1 cellular context compared by ENCODE assay signal in the genomic region with DNA sequence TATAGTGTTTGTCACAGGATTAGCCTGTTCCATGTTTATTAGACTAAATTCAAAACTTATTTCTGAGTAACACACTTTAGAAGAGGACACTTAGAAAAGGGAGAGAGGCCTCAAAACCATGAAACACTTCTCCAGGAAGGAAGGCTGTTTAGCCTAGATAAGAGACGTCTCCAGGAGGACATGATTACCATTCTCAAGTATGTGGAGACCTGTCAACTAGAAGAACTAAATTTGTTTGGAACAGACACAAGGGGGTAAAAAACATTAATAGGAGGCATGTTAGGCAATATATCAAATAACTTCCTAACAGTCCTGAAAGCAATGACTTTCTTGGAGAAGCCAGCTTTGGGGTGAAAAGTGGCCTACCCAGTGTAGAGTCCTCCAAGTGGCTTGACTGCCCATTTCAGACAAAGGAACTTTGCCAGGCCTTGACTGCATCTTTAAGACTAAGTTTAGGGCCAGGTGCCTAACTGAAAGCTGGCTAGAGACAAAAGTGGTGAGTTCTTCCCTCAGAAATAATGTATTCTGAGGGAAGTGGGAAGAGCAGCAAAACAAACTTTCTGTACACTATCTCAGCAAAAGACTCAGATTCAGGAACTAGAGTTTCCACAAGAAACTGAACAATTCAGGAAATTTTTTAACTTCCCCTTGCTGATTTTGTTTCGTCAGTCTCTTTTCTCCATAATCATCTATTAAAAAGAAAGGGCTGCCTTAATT.
TF ChIP-seq lines count a peak whose summit lies in the region.

No MANE protein-coding gene starts in this region.

TF ChIP-seq in K562, 482 proteins besides CTCF, POLR2A, EP300 and RAD21 (continued from another document and continues in another):
- TF ChIP-seq ZNF740 (CRISPR knock-in tag; IDR thresholded peaks at IDR 0.05): no peak
- TF ChIP-seq ZNF740 (tag; IDR thresholded peaks at IDR 0.05): no peak
- TF ChIP-seq RFX1 (IDR thresholded peaks at IDR 0.05): no peak; the same call in 1 of the 2 replicates
- no peak for TF ChIP-seq FOXA1 (IDR thresholded peaks at IDR 0.05; ENCODE audit: borderline replicate concordance)
- no peak for TF ChIP-seq ZNF449 (CRISPR knock-in tag; IDR thresholded peaks at IDR 0.05)
- TF ChIP-seq NCOA2 (IDR thresholded peaks at IDR 0.05; ENCODE audit: partially characterized antibody in 2 of 2): no peak
- no peak for TF ChIP-seq XRCC3 (IDR thresholded peaks at IDR 0.05)
- no peak for TF ChIP-seq NFXL1 (CRISPR knock-in tag; IDR thresholded peaks at IDR 0.05)
- TF ChIP-seq TAL1 (IDR thresholded peaks at IDR 0.05): peak; percentile 92
- no peak for TF ChIP-seq ZNF347 (CRISPR knock-in tag; IDR thresholded peaks at IDR 0.05; ENCODE audit: low read depth)
- TF ChIP-seq, protein P1, sequence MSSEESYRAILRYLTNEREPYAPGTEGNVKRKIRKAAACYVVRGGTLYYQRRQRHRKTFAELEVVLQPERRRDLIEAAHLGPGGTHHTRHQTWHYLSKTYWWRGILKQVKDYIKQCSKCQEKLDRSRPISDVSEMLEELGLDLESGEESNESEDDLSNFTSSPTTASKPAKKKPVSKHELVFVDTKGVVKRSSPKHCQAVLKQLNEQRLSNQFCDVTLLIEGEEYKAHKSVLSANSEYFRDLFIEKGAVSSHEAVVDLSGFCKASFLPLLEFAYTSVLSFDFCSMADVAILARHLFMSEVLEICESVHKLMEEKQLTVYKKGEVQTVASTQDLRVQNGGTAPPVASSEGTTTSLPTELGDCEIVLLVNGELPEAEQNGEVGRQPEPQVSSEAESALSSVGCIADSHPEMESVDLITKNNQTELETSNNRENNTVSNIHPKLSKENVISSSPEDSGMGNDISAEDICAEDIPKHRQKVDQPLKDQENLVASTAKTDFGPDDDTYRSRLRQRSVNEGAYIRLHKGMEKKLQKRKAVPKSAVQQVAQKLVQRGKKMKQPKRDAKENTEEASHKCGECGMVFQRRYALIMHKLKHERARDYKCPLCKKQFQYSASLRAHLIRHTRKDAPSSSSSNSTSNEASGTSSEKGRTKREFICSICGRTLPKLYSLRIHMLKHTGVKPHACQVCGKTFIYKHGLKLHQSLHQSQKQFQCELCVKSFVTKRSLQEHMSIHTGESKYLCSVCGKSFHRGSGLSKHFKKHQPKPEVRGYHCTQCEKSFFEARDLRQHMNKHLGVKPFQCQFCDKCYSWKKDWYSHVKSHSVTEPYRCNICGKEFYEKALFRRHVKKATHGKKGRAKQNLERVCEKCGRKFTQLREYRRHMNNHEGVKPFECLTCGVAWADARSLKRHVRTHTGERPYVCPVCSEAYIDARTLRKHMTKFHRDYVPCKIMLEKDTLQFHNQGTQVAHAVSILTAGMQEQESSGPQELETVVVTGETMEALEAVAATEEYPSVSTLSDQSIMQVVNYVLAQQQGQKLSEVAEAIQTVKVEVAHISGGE (CRISPR knock-in tag; IDR thresholded peaks at IDR 0.05): no peak; a peak in 1 of 6 replicates
- TF ChIP-seq FUS (optimal IDR thresholded peaks at IDR 0.05; ENCODE audit: low read depth, low read length): no peak
- no peak for TF ChIP-seq BRF1 (IDR thresholded peaks at IDR 0.05; ENCODE audit: borderline replicate concordance, extremely low read depth, insufficient read length)
- TF ChIP-seq POLR2AphosphoS5 (IDR thresholded peaks at IDR 0.05; ENCODE audit: control insufficient read depth, insufficient read depth, low read depth, low read length): peak; percentile 69
- TF ChIP-seq ZNF511 (CRISPR knock-in tag; IDR thresholded peaks at IDR 0.05): no peak
- TF ChIP-seq NCOR1 (IDR thresholded peaks at IDR 0.05): peak; percentile 88
- TF ChIP-seq KLF16 (IDR thresholded peaks at IDR 0.05): peak; percentile 70
- TF ChIP-seq ZC3H11A (IDR thresholded peaks at IDR 0.05; ENCODE audit: low read depth, low read length): no peak
- no peak for TF ChIP-seq ZNF75A (CRISPR knock-in tag; IDR thresholded peaks at IDR 0.05)
- TF ChIP-seq, protein P2, sequence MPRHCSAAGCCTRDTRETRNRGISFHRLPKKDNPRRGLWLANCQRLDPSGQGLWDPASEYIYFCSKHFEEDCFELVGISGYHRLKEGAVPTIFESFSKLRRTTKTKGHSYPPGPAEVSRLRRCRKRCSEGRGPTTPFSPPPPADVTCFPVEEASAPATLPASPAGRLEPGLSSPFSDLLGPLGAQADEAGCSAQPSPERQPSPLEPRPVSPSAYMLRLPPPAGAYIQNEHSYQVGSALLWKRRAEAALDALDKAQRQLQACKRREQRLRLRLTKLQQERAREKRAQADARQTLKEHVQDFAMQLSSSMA (CRISPR knock-in tag; IDR thresholded peaks at IDR 0.05): no peak
- TF ChIP-seq, protein P3, sequence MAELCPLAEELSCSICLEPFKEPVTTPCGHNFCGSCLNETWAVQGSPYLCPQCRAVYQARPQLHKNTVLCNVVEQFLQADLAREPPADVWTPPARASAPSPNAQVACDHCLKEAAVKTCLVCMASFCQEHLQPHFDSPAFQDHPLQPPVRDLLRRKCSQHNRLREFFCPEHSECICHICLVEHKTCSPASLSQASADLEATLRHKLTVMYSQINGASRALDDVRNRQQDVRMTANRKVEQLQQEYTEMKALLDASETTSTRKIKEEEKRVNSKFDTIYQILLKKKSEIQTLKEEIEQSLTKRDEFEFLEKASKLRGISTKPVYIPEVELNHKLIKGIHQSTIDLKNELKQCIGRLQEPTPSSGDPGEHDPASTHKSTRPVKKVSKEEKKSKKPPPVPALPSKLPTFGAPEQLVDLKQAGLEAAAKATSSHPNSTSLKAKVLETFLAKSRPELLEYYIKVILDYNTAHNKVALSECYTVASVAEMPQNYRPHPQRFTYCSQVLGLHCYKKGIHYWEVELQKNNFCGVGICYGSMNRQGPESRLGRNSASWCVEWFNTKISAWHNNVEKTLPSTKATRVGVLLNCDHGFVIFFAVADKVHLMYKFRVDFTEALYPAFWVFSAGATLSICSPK (IDR thresholded peaks at IDR 0.05; ENCODE audit: borderline replicate concordance): no peak
- no peak for TF ChIP-seq ZNF121 (CRISPR knock-in tag; conservative IDR thresholded peaks at IDR 0.05)
- no peak for TF ChIP-seq ELF4 (CRISPR knock-in tag; IDR thresholded peaks at IDR 0.05)
- no peak for TF ChIP-seq HMG20B (CRISPR knock-in tag; IDR thresholded peaks at IDR 0.05)
- TF ChIP-seq HNRNPLL (IDR thresholded peaks at IDR 0.05; ENCODE audit: low read depth, low read length, poor library complexity, severe bottlenecking): no peak
- TF ChIP-seq NUFIP1 (IDR thresholded peaks at IDR 0.05; ENCODE audit: partially characterized antibody): no peak
- TF ChIP-seq MTA3 (IDR thresholded peaks at IDR 0.05; ENCODE audit: borderline replicate concordance): peak; percentile 44; the same call in 1 of the 2 replicates
- TF ChIP-seq KLF6 (CRISPR knock-in tag; IDR thresholded peaks at IDR 0.05; ENCODE audit: borderline replicate concordance): no peak
- TF ChIP-seq CSDE1 (IDR thresholded peaks at IDR 0.05): no peak
- no peak for TF ChIP-seq ZNF398 (CRISPR knock-in tag; IDR thresholded peaks at IDR 0.05)
- TF ChIP-seq, protein P4, sequence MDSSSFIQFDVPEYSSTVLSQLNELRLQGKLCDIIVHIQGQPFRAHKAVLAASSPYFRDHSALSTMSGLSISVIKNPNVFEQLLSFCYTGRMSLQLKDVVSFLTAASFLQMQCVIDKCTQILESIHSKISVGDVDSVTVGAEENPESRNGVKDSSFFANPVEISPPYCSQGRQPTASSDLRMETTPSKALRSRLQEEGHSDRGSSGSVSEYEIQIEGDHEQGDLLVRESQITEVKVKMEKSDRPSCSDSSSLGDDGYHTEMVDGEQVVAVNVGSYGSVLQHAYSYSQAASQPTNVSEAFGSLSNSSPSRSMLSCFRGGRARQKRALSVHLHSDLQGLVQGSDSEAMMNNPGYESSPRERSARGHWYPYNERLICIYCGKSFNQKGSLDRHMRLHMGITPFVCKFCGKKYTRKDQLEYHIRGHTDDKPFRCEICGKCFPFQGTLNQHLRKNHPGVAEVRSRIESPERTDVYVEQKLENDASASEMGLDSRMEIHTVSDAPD (CRISPR knock-in tag; IDR thresholded peaks at IDR 0.05): no peak
- TF ChIP-seq ERF (CRISPR knock-in tag; IDR thresholded peaks at IDR 0.05): no peak
- no peak for TF ChIP-seq PTRF (tag; IDR thresholded peaks at IDR 0.05)
- TF ChIP-seq ZNF232 (CRISPR knock-in tag; IDR thresholded peaks at IDR 0.05): no peak
- no peak for TF ChIP-seq POLR3G (IDR thresholded peaks at IDR 0.05; ENCODE audit: extremely low read depth, insufficient read length, insufficient replicate concordance)
- TF ChIP-seq RHOXF2B (CRISPR knock-in tag; conservative IDR thresholded peaks at IDR 0.05): no peak
- no peak for TF ChIP-seq CAMTA2 (CRISPR knock-in tag; conservative IDR thresholded peaks at IDR 0.05)
- TF ChIP-seq C11orf30 (IDR thresholded peaks at IDR 0.05; ENCODE audit: low read depth): no peak
- peak; percentile 52; the same call in 1 of the 2 replicates for TF ChIP-seq CHAMP1 (IDR thresholded peaks at IDR 0.05)
- TF ChIP-seq RAD51 (IDR thresholded peaks at IDR 0.05; ENCODE audit: borderline replicate concordance, low read depth): no peak
- peak; percentile 57 for TF ChIP-seq CREM (IDR thresholded peaks at IDR 0.05; ENCODE audit: low read depth)
- TF ChIP-seq PHB2 (IDR thresholded peaks at IDR 0.05; ENCODE audit: low read depth): no peak
- TF ChIP-seq SRF (CRISPR knock-in tag; IDR thresholded peaks at IDR 0.05): no peak
- TF ChIP-seq EHMT2 (IDR thresholded peaks at IDR 0.05): no peak
- TF ChIP-seq PREB (CRISPR knock-in tag; IDR thresholded peaks at IDR 0.05): no peak
- TF ChIP-seq ZNF551 (CRISPR knock-in tag; IDR thresholded peaks at IDR 0.05): no peak
- TF ChIP-seq KAT2B (IDR thresholded peaks at IDR 0.05; ENCODE audit: low read depth, low read length): no peak
- no peak for TF ChIP-seq ZFP30 (CRISPR knock-in tag; IDR thresholded peaks at IDR 0.05; ENCODE audit: borderline replicate concordance)
- no peak for TF ChIP-seq THRAP3 (IDR thresholded peaks at IDR 0.05; ENCODE audit: borderline replicate concordance)
- TF ChIP-seq MEF2A (IDR thresholded peaks at IDR 0.05; ENCODE audit: control insufficient read depth, low read depth, low read length): no peak
- TF ChIP-seq ZNF507 (tag; conservative IDR thresholded peaks at IDR 0.05): no peak
- no peak for TF ChIP-seq PTBP1 (IDR thresholded peaks at IDR 0.05; ENCODE audit: low read depth, low read length)
- no peak for TF ChIP-seq BMI1 (IDR thresholded peaks at IDR 0.05; ENCODE audit: low read length)
- no peak for TF ChIP-seq CBX2 (IDR thresholded peaks at IDR 0.05; ENCODE audit: insufficient read depth, low read length, poor library complexity, severe bottlenecking)
